Comparison of ENCODE assay signal across 8 cellular contexts in the genomic region with DNA sequence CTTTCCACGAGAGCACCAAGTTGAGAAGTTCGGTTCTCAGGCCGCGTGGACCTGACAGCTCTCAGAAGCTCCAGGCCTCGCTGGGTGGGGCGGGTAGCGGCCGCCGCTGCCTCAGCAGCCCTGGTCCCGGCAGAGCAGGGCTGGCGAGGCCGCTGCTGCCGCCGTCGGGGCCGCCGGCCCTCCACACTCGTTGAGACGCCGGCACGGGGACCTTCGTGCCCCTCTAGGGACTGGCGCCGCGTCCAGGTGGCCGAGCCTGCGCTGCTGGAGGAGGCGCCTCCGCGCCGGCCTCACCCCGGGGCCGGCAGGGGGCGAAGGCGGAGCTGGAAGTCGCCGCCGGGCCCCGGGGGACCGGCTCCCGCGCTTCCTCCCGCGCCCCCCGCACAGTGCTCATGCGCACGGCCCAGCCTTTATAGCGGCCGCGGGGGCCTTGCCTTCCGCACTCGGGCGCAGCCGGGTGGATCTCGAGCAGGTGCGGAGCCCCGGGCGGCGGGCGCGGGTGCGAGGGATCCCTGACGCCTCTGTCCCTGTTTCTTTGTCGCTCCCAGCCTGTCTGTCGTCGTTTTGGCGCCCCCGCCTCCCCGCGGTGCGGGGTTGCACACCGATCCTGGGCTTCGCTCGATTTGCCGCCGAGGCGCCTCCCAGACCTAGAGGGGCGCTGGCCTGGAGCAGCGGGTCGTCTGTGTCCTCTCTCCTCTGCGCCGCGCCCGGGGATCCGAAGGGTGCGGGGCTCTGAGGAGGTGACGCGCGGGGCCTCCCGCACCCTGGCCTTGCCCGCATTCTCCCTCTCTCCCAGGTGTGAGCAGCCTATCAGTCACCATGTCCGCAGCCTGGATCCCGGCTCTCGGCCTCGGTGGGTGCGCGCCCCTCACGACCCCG. TPM values are rescaled to one million over a fixed set of nuclear protein-coding genes. Genes with fewer than 3 reads are reported as not detected.
A peak's percentile ranks its signal among the peaks of the same experiment; 100 is the strongest.
DNase-seq lines count a peak whose midpoint lies in the region; ATAC-seq and TF ChIP-seq lines count a peak whose summit lies in the region.

A gene (plus strand): TSS at position 440 of the 879 bp plus-strand sequence. CDS start 380 bp downstream, at position 820.

- H3K4me1 Mint-ChIP-seq in immature natural killer cell = peaks cover 6 to 15% of the 10 kb centered on the region in 2 donors

- no peak within 1 kb of the TSS for H3K27ac ChIP-seq in OCI-LY3 (ENCODE audit: low read length)

- H3K4me3 ChIP-seq in OCI-LY3 (ENCODE audit: low read length) (peak within 1 kb of the TSS; percentile 96), astrocyte of the spinal cord (ENCODE audit: low read depth, low read length) (peak within 1 kb of the TSS; percentile 45)

- H3K79me2 ChIP-seq in OCI-LY3 (ENCODE audit: low read length) = no peaks in the 10 kb centered on the region

- peak within 1 kb of the TSS; percentile 98 for H3K4me2 ChIP-seq in OCI-LY3 (ENCODE audit: low read length)

- H2AFZ ChIP-seq in OCI-LY3 (ENCODE audit: low read depth, low read length) = peak within 1 kb of the TSS; percentile 96

- H3K27ac Mint-ChIP-seq in immature natural killer cell = no peak within 1 kb of the TSS

- DNase-seq in astrocyte of the spinal cord (ENCODE audit: low read depth, low spot score) (no peak), immature natural killer cell (peak; percentile 21 to 27 (median 24)), kidney glomerular epithelial cell (lab: John Stamatoyannopoulos, UW) (no peak)
- DNase-seq in stimulated activated CD4-positive, alpha-beta T cell treated with anti-CD3 and anti-CD28 coated beads, Interleukin-4, amount 100 ng/mL, for 1 hour = peak; percentile 30

- H3K9me3 ChIP-seq in ES-I3 (ENCODE audit: control insufficient read depth, insufficient read depth, low read length) (no peaks in the 10 kb centered on the region), OCI-LY3 (ENCODE audit: insufficient read depth, low read length) (no peaks in the 10 kb centered on the region)

- TF ChIP-seq CTCF in OCI-LY3 (IDR thresholded peaks at IDR 0.05; ENCODE audit: low read depth, low read length) (peak; percentile 39), astrocyte of the spinal cord (IDR thresholded peaks at IDR 0.05; ENCODE audit: low read depth, low read length) (peak; percentile 27)

- H3K9me3 Mint-ChIP-seq in immature natural killer cell = no peaks in the 10 kb centered on the region

- no peaks in the 10 kb centered on the region for H4K20me1 ChIP-seq in OCI-LY3 (ENCODE audit: insufficient read depth, low read length)

- H3K9ac ChIP-seq in ES-I3 (ENCODE audit: low read depth, low read length) (peak within 1 kb of the TSS; percentile 71), OCI-LY3 (ENCODE audit: low read length) (peak within 1 kb of the TSS; percentile 89)

- H3K27me3 Mint-ChIP-seq in immature natural killer cell (ENCODE audit: low read depth in 3 of 3) = peaks cover 11 to 37% (median 14%) of the 10 kb centered on the region in 3 donors

- peaks cover 0 to 6% (median 0%) of the 10 kb centered on the region in 3 donors for H3K36me3 Mint-ChIP-seq in immature natural killer cell

- H3K4me1 ChIP-seq in ES-I3 (ENCODE audit: insufficient read depth, low read length) = peaks cover 5% of the 10 kb centered on the region; the same call in 1 of the 2 replicates
- peaks cover 18% of the 10 kb centered on the region for H3K4me1 ChIP-seq in OCI-LY3 (ENCODE audit: low read length)

- H3K27me3 ChIP-seq in OCI-LY3 (ENCODE audit: low read depth, low read length) = no peaks in the 10 kb centered on the region

- H3K36me3 ChIP-seq in ES-I3 (ENCODE audit: insufficient read depth, low read length) = no peaks in the 10 kb centered on the region
- H3K36me3 ChIP-seq in OCI-LY3 (replicated peaks; ENCODE audit: low read depth, low read length) = no peaks in the 10 kb centered on the region

- in situ Hi-C loops in astrocyte of the spinal cord (cut with HindIII; ENCODE audit: low sequenced_read_pairs) = no loop called here

- ATAC-seq in GM19468 (IDR thresholded peaks at IDR 0.05; ENCODE audit: extremely low read depth, unreplicated experiment) (peak; percentile 72), HG03521 (IDR thresholded peaks at IDR 0.05; ENCODE audit: unreplicated experiment) (peak; percentile 64)

- peak within 1 kb of the TSS; percentile 68 to 79 (median 78) for H3K4me3 Mint-ChIP-seq in immature natural killer cell

RNA-seq across cellular contexts. Expression of the gene that starts here (rescaled TPM):
- polyA plus RNA-seq in immature natural killer cell = 1 to 10 TPM in 1 of 3 donors, under 1 TPM in 2; 0.19 to 3.1 (median 0.20) TPM

Comparison
In these comparisons a context has a peak if more than half of its experiments do, and no peak if none do; other contexts are left out.
1. DNase-seq: peak in immature natural killer cell (3 of 3) and stimulated activated CD4-positive, alpha-beta T cell treated with anti-CD3 and anti-CD28 coated beads, Interleukin-4, amount 100 ng/mL, for 1 hour (single experiment); none in astrocyte of the spinal cord (single experiment) and kidney glomerular epithelial cell (single experiment).